ENCODE assay signal across 1 cellular context in genomic region chr20:36236786-36237121, GRCh38.
TF ChIP-seq lines count a peak whose summit lies in the region.

No MANE protein-coding gene starts in this region.

TF ChIP-seq in HEK293, 187 proteins besides CTCF, POLR2A, EP300 and RAD21 (continued from another document):
- TF ChIP-seq ZNF792 (tag by site-specific recombination; IDR thresholded peaks at IDR 0.05) (no peak), KLF7 (tag by site-specific recombination; IDR thresholded peaks at IDR 0.05; ENCODE audit: borderline replicate concordance) (no peak), SETDB1 (IDR thresholded peaks at IDR 0.05; ENCODE audit: insufficient read length, low read length) (no peak), KLF9 (tag by site-specific recombination; IDR thresholded peaks at IDR 0.05; ENCODE audit: low read depth) (no peak)
TF ChIP-seq in HEK293: peak in this region for 0.
